In the genomic region with DNA sequence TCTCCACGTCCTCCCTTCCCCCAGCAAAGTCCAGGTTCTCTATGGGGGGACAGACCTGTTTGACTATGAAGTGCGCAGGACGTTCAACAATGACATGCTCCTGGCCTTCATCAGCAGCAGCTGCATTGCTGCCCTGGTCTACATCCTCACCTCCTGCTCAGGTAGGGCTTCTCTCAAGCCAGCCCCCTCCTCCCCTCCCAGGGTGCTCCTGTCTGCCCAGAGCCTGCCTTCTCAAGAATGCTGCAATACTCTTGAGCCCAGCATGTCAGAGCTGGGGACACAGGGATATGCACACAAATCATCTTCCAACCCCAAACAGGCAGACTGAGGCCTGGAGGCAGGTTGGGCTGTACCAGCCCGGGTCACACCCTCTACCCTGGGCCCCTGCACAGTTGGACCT, we compare ENCODE assay signal across 32 cellular contexts. TPM values are rescaled to one million over a fixed set of nuclear protein-coding genes. Genes with fewer than 3 reads are reported as not detected.
"Had no signal": no experiment of that assay in that cellular context is flagged by ENCODE, and none has a peak within 500 bp of the region (broad histone marks: within the 10 kb centered on the region; RNA-seq: fewer than 3 reads in every experiment).

No MANE protein-coding gene starts in this region.

- H3K9me3 ChIP-seq: adrenal gland, body of pancreas, colonic mucosa had no signal

- H3K4me3 Mint-ChIP-seq: activated CD4-positive, alpha-beta memory T cell treated with anti-CD3 and anti-CD28 coated beads for 36 hours; activated CD4-positive, alpha-beta T cell treated with anti-CD3 and anti-CD28 coated beads for 36 hours; activated CD4-positive, alpha-beta T cell treated with anti-CD3 and anti-CD28 coated beads, Interleukin-2, amount 10 ng/mL, durations not matched to agents 24 days and 14 days; activated CD8-positive, alpha-beta memory T cell treated with anti-CD3 and anti-CD28 coated beads, Interleukin-2, amount 10 ng/mL, durations not matched to agents 7 days and 5 days; activated CD8-positive, alpha-beta T cell treated with anti-CD3 and anti-CD28 coated beads, Interleukin-2, amount 10 ng/mL, durations not matched to agents 7 days and 5 days; activated naive CD4-positive, alpha-beta T cell treated with anti-CD3 and anti-CD28 coated beads for 36 hours; activated T-helper 1 cell treated with anti-CD3 and anti-CD28 coated beads, Interleukin-12 subunit alpha, Interleukin-12 subunit beta, Interleukin-2, Interleukin-4 antibody, amounts not matched to agents 30 ng/mL and 10 ng/mL and 1 ng/mL, durations not matched to agents 14 hours and 24 hours and 36 hours had no signal

- H3K27me3 Mint-ChIP-seq: activated CD4-positive, alpha-beta T cell treated with anti-CD3 and anti-CD28 coated beads for 36 hours; activated CD4-positive, alpha-beta T cell treated with anti-CD3 and anti-CD28 coated beads, Interleukin-2, amount 10 ng/mL, durations not matched to agents 24 days and 14 days had no signal

- H3K36me3 ChIP-seq: adrenal gland, colonic mucosa, esophagus squamous epithelium, gastroesophageal sphincter had no signal

- H3K4me1 ChIP-seq: adrenal gland, body of pancreas, colonic mucosa, esophagus squamous epithelium, gastroesophageal sphincter had no signal

- H3K36me3 Mint-ChIP-seq: activated CD4-positive, alpha-beta memory T cell treated with anti-CD3 and anti-CD28 coated beads for 36 hours; activated CD8-positive, alpha-beta memory T cell treated with anti-CD3 and anti-CD28 coated beads, Interleukin-2, amount 10 ng/mL, durations not matched to agents 7 days and 5 days had no signal

- ATAC-seq: activated CD4-positive, alpha-beta T cell treated with anti-CD3 and anti-CD28 coated beads for 36 hours; activated CD8-positive, alpha-beta memory T cell treated with anti-CD3 and anti-CD28 coated beads, Interleukin-2, amount 10 ng/mL, durations not matched to agents 7 days and 5 days; activated CD8-positive, alpha-beta T cell treated with anti-CD3 and anti-CD28 coated beads, Interleukin-2, amount 10 ng/mL, durations not matched to agents 7 days and 5 days; activated naive CD4-positive, alpha-beta T cell treated with anti-CD3 and anti-CD28 coated beads, Interleukin-2, amount 50 U/mL, for 72 hours; body of pancreas; gastroesophageal sphincter had no signal

- FAIRE-seq: endometrium, endothelial cell of umbilical vein had no signal

- H3K4me1 Mint-ChIP-seq: activated CD4-positive, alpha-beta T cell treated with anti-CD3 and anti-CD28 coated beads for 36 hours; activated CD4-positive, alpha-beta T cell treated with anti-CD3 and anti-CD28 coated beads, Interleukin-2, amount 10 ng/mL, durations not matched to agents 24 days and 14 days; activated CD8-positive, alpha-beta memory T cell treated with anti-CD3 and anti-CD28 coated beads, Interleukin-2, amount 10 ng/mL, durations not matched to agents 7 days and 5 days had no signal

- H3K4me3 ChIP-seq: adrenal gland, body of pancreas, colonic mucosa, esophagus squamous epithelium, gastroesophageal sphincter had no signal

- H3K9me3 Mint-ChIP-seq: activated naive CD4-positive, alpha-beta T cell treated with anti-CD3 and anti-CD28 coated beads, Interleukin-2, amount 50 U/mL, for 72 hours; activated T-helper 1 cell treated with anti-CD3 and anti-CD28 coated beads, Interleukin-12 subunit alpha, Interleukin-12 subunit beta, Interleukin-2, Interleukin-4 antibody, amounts not matched to agents 30 ng/mL and 10 ng/mL and 1 ng/mL, durations not matched to agents 14 hours and 24 hours and 36 hours had no signal

- H3K27ac Mint-ChIP-seq: activated CD4-positive, alpha-beta memory T cell treated with anti-CD3 and anti-CD28 coated beads for 36 hours; activated CD4-positive, alpha-beta T cell treated with anti-CD3 and anti-CD28 coated beads for 36 hours; activated CD4-positive, alpha-beta T cell treated with anti-CD3 and anti-CD28 coated beads, Interleukin-2, amount 10 ng/mL, durations not matched to agents 24 days and 14 days; activated CD8-positive, alpha-beta memory T cell treated with anti-CD3 and anti-CD28 coated beads, Interleukin-2, amount 10 ng/mL, durations not matched to agents 7 days and 5 days; activated CD8-positive, alpha-beta T cell treated with anti-CD3 and anti-CD28 coated beads, Interleukin-2, amount 10 ng/mL, durations not matched to agents 7 days and 5 days; activated naive CD4-positive, alpha-beta T cell treated with anti-CD3 and anti-CD28 coated beads for 36 hours; activated naive CD4-positive, alpha-beta T cell treated with anti-CD3 and anti-CD28 coated beads, Interleukin-2, amount 50 U/mL, for 72 hours; activated T-helper 1 cell treated with anti-CD3 and anti-CD28 coated beads, Interleukin-12 subunit alpha, Interleukin-12 subunit beta, Interleukin-2, Interleukin-4 antibody, amounts not matched to agents 30 ng/mL and 10 ng/mL and 1 ng/mL, durations not matched to agents 14 hours and 24 hours and 36 hours; activated T-helper 2 cell treated with anti-CD3 and anti-CD28 coated beads, Interferon-gamma antibody, Interleukin-2, Interleukin-4, amounts not matched to agents 10 μg/mL and 5 μg/mL and 100 μg/mL, durations not matched to agents 14 hours and 24 hours and 36 hours had no signal

- H3K27ac ChIP-seq: adrenal gland, body of pancreas, colonic mucosa, epithelial cell of prostate, esophagus squamous epithelium, gastroesophageal sphincter had no signal

- H3K27me3 ChIP-seq: adrenal gland, body of pancreas, colonic mucosa had no signal

- DNase-seq: activated CD4-positive, alpha-beta memory T cell treated with anti-CD3 and anti-CD28 coated beads for 36 hours; activated CD4-positive, alpha-beta T cell treated with anti-CD3 and anti-CD28 coated beads for 36 hours; activated CD4-positive, alpha-beta T cell treated with anti-CD3 and anti-CD28 coated beads, Interleukin-2, amount 10 ng/mL, durations not matched to agents 24 days and 14 days; activated CD4-positive, CD25-positive, alpha-beta regulatory T cell; activated CD4-positive, CD25-positive, alpha-beta regulatory T cell treated with anti-CD3 and anti-CD28 coated beads, Interleukin-2, amount 50 U/mL, for 72 hours; activated CD8-positive, alpha-beta memory T cell treated with anti-CD3 and anti-CD28 coated beads, Interleukin-2, amount 10 ng/mL, durations not matched to agents 7 days and 5 days; activated CD8-positive, alpha-beta memory T cell treated with anti-CD3 and anti-CD28 coated beads, Interleukin-2, amount 50 U/mL, for 4 hours; activated CD8-positive, alpha-beta T cell treated with anti-CD3 and anti-CD28 coated beads, Interleukin-2, amount 10 ng/mL, durations not matched to agents 7 days and 5 days; activated gamma-delta T cell treated with Interleukin-2 at 50 U/mL for 16 hours; activated naive CD4-positive, alpha-beta T cell treated with anti-CD3 and anti-CD28 coated beads for 36 hours; activated T-cell treated with anti-CD3 and anti-CD28 coated beads, Interleukin-2, amount 50 U/mL, for 1 hour; activated T-cell treated with anti-CD3 and anti-CD28 coated beads, Interleukin-2, amount 50 U/mL, for 48 hours; adrenal gland; amygdala; aorta; body of pancreas; caudate nucleus; colonic mucosa; effector CD8-positive, alpha-beta T cell; esophagus squamous epithelium; foreskin melanocyte; T-helper 2 cell had no signal

RNA-seq across cellular contexts. Expression of gene DISP3, which starts 35.4 kb away (rescaled TPM):
- total RNA-seq: fibroblast of lung, fibroblast of villous mesenchyme had no signal
- polyA plus RNA-seq: aorta, esophagus had no signal
